ENCODE assay signal across 17 cellular contexts in genomic region chr6:116945809-116946208, GRCh38.
DNase-seq lines count a peak whose midpoint lies in the region; ATAC-seq and TF ChIP-seq lines count a peak whose summit lies in the region.
"Had no signal": no experiment of that assay in that cellular context is flagged by ENCODE, and none has a peak within 500 bp of the region (broad histone marks: within the 10 kb centered on the region; RNA-seq: fewer than 3 reads in every experiment).

No MANE protein-coding gene starts in this region.

- no peak for TF ChIP-seq CTCF in AG10803 (conservative IDR thresholded peaks at IDR 0.05; ENCODE audit: low read length)

- H3K4me3 ChIP-seq in AG10803 (ENCODE audit: low read length), result no peak overlapping the region
- H3K4me3 ChIP-seq: neural progenitor cell, Peyer's patch, right atrium auricular region had no signal

- DNase-seq in AG10803 (ENCODE audit: low read depth) (peak; percentile 6), Kasumi-1 (lab: John Stamatoyannopoulos, UW) (peak; percentile 79 to 88), T1000 (lab: John Stamatoyannopoulos, UW) (peak; percentile 38), islet precursor cell (peak; percentile 90), HPDE6-E6E7 (ENCODE audit: extremely low spot score) (no peak), foreskin melanocyte (no peak)
- no peak for DNase-seq in activated CD4-positive, CD25-positive, alpha-beta regulatory T cell (lab: John Stamatoyannopoulos, UW)
- DNase-seq: activated CD4-positive, CD25-positive, alpha-beta regulatory T cell treated with anti-CD3 and anti-CD28 coated beads, Interleukin-2, amount 50 U/mL, for 72 hours; activated CD8-positive, alpha-beta memory T cell treated with anti-CD3 and anti-CD28 coated beads, Interleukin-2, amount 10 ng/mL, durations not matched to agents 7 days and 5 days; activated gamma-delta T cell treated with Interleukin-2 at 50 U/mL for 16 hours; CD8-positive, alpha-beta T cell; effector memory CD8-positive, alpha-beta T cell; NCI-H1417 treated with DMSO at 0.1 percent for 48 hours; Peyer's patch had no signal

- ATAC-seq in GM18861 (IDR thresholded peaks at IDR 0.05; ENCODE audit: unreplicated experiment), result no peak
- ATAC-seq: activated CD8-positive, alpha-beta memory T cell treated with anti-CD3 and anti-CD28 coated beads, Interleukin-2, amount 10 ng/mL, durations not matched to agents 7 days and 5 days; CD8-positive, alpha-beta T cell; effector memory CD8-positive, alpha-beta T cell had no signal

Comparison
In these comparisons a context has a peak if more than half of its experiments do, and no peak if none do; other contexts are left out.
1. DNase-seq: peak in AG10803 (single experiment), Kasumi-1 (2 of 2), T1000 (single experiment) and islet precursor cell (single experiment); none in HPDE6-E6E7 (single experiment), activated CD4-positive, CD25-positive, alpha-beta regulatory T cell (0 of 4) and foreskin melanocyte (single experiment).